ENCODE assay signal across 12 cellular contexts in genomic region chr5:141525659-141526058, GRCh38. TPM values are rescaled to one million over a fixed set of nuclear protein-coding genes. Genes with fewer than 3 reads are reported as not detected.
DNase-seq lines count a peak whose midpoint lies in the region; ATAC-seq, FAIRE-seq and TF ChIP-seq lines count a peak whose summit lies in the region.
"Had no signal": no experiment of that assay in that cellular context is flagged by ENCODE, and none has a peak within 500 bp of the region (broad histone marks: within the 10 kb centered on the region; RNA-seq: fewer than 3 reads in every experiment).

No MANE protein-coding gene starts in this region.

- peak overlapping the region; percentile 34; the same call in 1 of the 2 replicates for H2AFZ ChIP-seq in OCI-LY7 (ENCODE audit: low read length)

- peaks cover 31% of the 10 kb centered on the region; the same call in 1 of the 2 replicates for H3K79me2 ChIP-seq in OCI-LY7 (ENCODE audit: insufficient read depth, low read depth, low read length)

- DNase-seq in ACHN (peak; percentile 47), OCI-LY7 (ENCODE audit: low spot score) (no peak), foreskin fibroblast (no peak), pancreas (peak in 1 of 6 donors; percentile 53), frontal cortex (ENCODE audit: low spot score in 2 of 2) (no peak), NCI-H1436 (lab: John Stamatoyannopoulos, UW) (no peak), cerebellar nuclear complex (lab: John Stamatoyannopoulos, UW) (no peak)
- DNase-seq in activated CD4-positive, CD25-positive, alpha-beta regulatory T cell (lab: John Stamatoyannopoulos, UW), result no peak
- DNase-seq: activated T-cell treated with anti-CD3 and anti-CD28 coated beads for 4 hours, cortex of kidney, NCI-H82, T-helper 2 cell had no signal

- H3K4me1 ChIP-seq in OCI-LY7 (ENCODE audit: insufficient read depth, low read length, poor library complexity, severe bottlenecking) (peaks cover 87% of the 10 kb centered on the region), pancreas (peaks cover 23 to 43% (median 31%) of the 10 kb centered on the region in 3 donors)

- WGBS in pancreas, 2 donors, result 55 to 59% methylated on average over 7 of the region's 7 CpGs

- no peaks in the 10 kb centered on the region for H4K20me1 ChIP-seq in OCI-LY7 (ENCODE audit: insufficient read depth, low read length)

- CTCF ChIA-PET in OCI-LY7 (lab: Charles Lee; ENCODE audit: unreplicated experiment), result interaction anchor here (11.2 kb wide), 1 partner anchor 15 kb away, joined by 138 read pairs; no protein-coding TSS in a partner anchor

- BruUV-seq in OCI-LY7 (replicated peaks; lab: Mats Ljungman, UMichigan), result no TSS peak

- in situ Hi-C loops in ACHN (cut with HindIII; ENCODE audit: low pct_ligation_motif_present, low pct_unique_long_range_greater_than_20kb, low sequenced_read_pairs), result no loop called here

- peak overlapping the region; percentile 70 for H3K4me2 ChIP-seq in OCI-LY7 (ENCODE audit: low read length)

- H3K9me3 ChIP-seq in OCI-LY7 (ENCODE audit: low read length) (no peaks in the 10 kb centered on the region), pancreas (no peaks in the 10 kb centered on the region)

- peak overlapping the region; percentile 98 for H3K27ac ChIP-seq in OCI-LY7 (ENCODE audit: low read depth, low read length, poor library complexity, severe bottlenecking)
- peak overlapping the region in 1 of 4 donors; percentile 65 for H3K27ac ChIP-seq in pancreas

- H3K36me3 ChIP-seq in OCI-LY7 (ENCODE audit: insufficient read depth, low read length) (peaks cover 81% of the 10 kb centered on the region), pancreas (peaks cover 0 to 5% (median 0%) of the 10 kb centered on the region in 3 donors)

- H3K4me3 ChIP-seq in OCI-LY7 (ENCODE audit: low read depth, low read length, poor library complexity, severe bottlenecking) (peak overlapping the region; percentile 42), foreskin fibroblast (ENCODE audit: low read depth in 1 of 2, low read length in 2 of 2) (peak overlapping the region; percentile 6 to 13), pancreas (no peak overlapping the region)

- FAIRE-seq in pancreas (lab: Jason Lieb, UNC) (no peak), frontal cortex (lab: Jason Lieb, UNC) (no peak)

- POLR2A ChIA-PET in OCI-LY7 (lab: Charles Lee), result interaction anchor here (0.5 to 13.7 kb wide), 6 partner anchors 11 to 129 kb away, joined by 3 to 328 read pairs (median 4); partner anchors contain the start of gene PCDHGC3

- intact Hi-C loops in OCI-LY7 (cut with micrococcal nuclease; ENCODE audit: unreplicated experiment) (loop anchor here (1.0 to 5.0 kb wide), 4 partner anchors 11 to 112 kb away; partner anchors contain the start of genes HDAC3, PCDHGB7 and RELL2), pancreas (cut with DNase I) (loop anchor here in 1 of 3 donors (10.0 kb wide), 1 partner anchor 111 kb away; the partner anchor contains the start of genes PCDHGA10 and PCDHGB7)

- peak in 3 of 4 donors; percentile 20 to 38 (median 37) for ATAC-seq in pancreas

- no peak for TF ChIP-seq CTCF in OCI-LY7 (conservative IDR thresholded peaks at IDR 0.05; ENCODE audit: low read length)
- TF ChIP-seq CTCF in foreskin fibroblast (IDR thresholded peaks at IDR 0.05; ENCODE audit: low read depth, low read length), result no peak
- no peak for TF ChIP-seq CTCF in pancreas (IDR thresholded peaks at IDR 0.05)

- H3K9me2 ChIP-seq in OCI-LY7 (ENCODE audit: insufficient read depth, low read length), result no peaks in the 10 kb centered on the region

- no peaks in the 10 kb centered on the region for H3K27me3 ChIP-seq in pancreas

RNA-seq across cellular contexts. Expression of gene PCDHGC5, which starts 36.8 kb away (rescaled TPM):
- 3.0 and 4.4 TPM in 2 replicates for total RNA-seq in OCI-LY7 (2014; rRNA removed; shearing (Covaris generic))
- total RNA-seq in OCI-LY7 (2022) (5.0 and 5.4 TPM in 2 replicates), pancreas (under 1 TPM; 0.17 to 0.98 (median 0.76) TPM), frontal cortex (4.9 TPM)
- under 1 TPM; 0.09 to 0.61 TPM for polyA plus RNA-seq in pancreas

RNA-seq across cellular contexts. Expression of gene PCDHGC4, which starts 40.8 kb away (rescaled TPM):
- 6.3 and 8.4 TPM in 2 replicates for total RNA-seq in OCI-LY7 (2014; rRNA removed; shearing (Covaris generic))
- total RNA-seq in OCI-LY7 (2022) (6.4 and 7.0 TPM in 2 replicates), pancreas (1 to 10 TPM in 3 of 6 donors, under 1 TPM in 3; 0.41 to 1.4 (median 0.91) TPM), frontal cortex (65.2 TPM)
- under 1 TPM; 0.35 to 0.65 TPM for polyA plus RNA-seq in pancreas

RNA-seq across cellular contexts. Expression of gene PCDHGC3, which starts 49.9 kb away (rescaled TPM):
- total RNA-seq in OCI-LY7 (2014; rRNA removed; shearing (Covaris generic)), result 20.4 and 27.2 TPM in 2 replicates
- total RNA-seq in OCI-LY7 (2022) (59.7 and 60.0 TPM in 2 replicates), pancreas (10 to 100 TPM in 5 of 6 donors, 1 to 10 TPM in 1; 9.1 to 25.3 (median 16.7) TPM), frontal cortex (20.8 TPM)
- 10 to 100 TPM; 20.0 to 23.1 TPM for polyA plus RNA-seq in pancreas

Comparison
In these comparisons a context has a peak if more than half of its experiments do, and no peak if none do; other contexts are left out.
1. H3K4me3 ChIP-seq: peak in OCI-LY7 (single experiment) and foreskin fibroblast (2 of 2); none in pancreas (0 of 4).